ENCODE assay signal across 1 cellular context in the genomic region with DNA sequence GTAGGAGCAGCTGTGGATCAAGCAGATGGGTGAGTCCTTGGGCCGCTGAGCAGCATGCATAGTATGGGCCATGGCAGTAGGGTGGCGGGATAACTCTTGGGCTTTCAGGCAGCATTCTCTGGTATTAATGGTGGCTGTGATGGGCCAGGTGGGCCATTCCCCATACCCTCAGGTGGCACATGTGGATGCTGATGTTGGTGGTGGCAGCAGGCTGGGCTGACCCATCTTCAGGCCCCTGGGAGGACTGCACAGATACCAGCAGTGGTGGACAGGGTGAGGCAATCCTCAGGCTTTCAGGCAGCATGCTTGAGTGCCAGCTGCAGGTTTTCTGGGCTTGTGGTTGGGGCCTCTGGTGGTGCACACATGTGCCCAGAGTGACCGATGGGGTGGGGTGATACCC.
TF ChIP-seq lines count a peak whose summit lies in the region.

No MANE protein-coding gene starts in this region.

TF ChIP-seq in HepG2, 621 proteins besides CTCF, POLR2A, EP300 and RAD21 (continued from another document):
- TF ChIP-seq, protein P1, sequence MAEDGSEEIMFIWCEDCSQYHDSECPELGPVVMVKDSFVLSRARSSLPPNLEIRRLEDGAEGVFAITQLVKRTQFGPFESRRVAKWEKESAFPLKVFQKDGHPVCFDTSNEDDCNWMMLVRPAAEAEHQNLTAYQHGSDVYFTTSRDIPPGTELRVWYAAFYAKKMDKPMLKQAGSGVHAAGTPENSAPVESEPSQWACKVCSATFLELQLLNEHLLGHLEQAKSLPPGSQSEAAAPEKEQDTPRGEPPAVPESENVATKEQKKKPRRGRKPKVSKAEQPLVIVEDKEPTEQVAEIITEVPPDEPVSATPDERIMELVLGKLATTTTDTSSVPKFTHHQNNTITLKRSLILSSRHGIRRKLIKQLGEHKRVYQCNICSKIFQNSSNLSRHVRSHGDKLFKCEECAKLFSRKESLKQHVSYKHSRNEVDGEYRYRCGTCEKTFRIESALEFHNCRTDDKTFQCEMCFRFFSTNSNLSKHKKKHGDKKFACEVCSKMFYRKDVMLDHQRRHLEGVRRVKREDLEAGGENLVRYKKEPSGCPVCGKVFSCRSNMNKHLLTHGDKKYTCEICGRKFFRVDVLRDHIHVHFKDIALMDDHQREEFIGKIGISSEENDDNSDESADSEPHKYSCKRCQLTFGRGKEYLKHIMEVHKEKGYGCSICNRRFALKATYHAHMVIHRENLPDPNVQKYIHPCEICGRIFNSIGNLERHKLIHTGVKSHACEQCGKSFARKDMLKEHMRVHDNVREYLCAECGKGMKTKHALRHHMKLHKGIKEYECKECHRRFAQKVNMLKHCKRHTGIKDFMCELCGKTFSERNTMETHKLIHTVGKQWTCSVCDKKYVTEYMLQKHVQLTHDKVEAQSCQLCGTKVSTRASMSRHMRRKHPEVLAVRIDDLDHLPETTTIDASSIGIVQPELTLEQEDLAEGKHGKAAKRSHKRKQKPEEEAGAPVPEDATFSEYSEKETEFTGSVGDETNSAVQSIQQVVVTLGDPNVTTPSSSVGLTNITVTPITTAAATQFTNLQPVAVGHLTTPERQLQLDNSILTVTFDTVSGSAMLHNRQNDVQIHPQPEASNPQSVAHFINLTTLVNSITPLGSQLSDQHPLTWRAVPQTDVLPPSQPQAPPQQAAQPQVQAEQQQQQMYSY (CRISPR knock-in tag; IDR thresholded peaks at IDR 0.05), result no peak
- no peak for TF ChIP-seq ONECUT2 (CRISPR knock-in tag; IDR thresholded peaks at IDR 0.05)
